Comparison of ENCODE assay signal across 1 cellular context in genomic region chr17:34393401-34393800, GRCh38.
TF ChIP-seq lines count a peak whose summit lies in the region.

No MANE protein-coding gene starts in this region.

TF ChIP-seq in K562, 482 proteins besides CTCF, POLR2A, EP300 and RAD21:
- TF ChIP-seq ZFP36 (IDR thresholded peaks at IDR 0.05; ENCODE audit: low read depth, low read length, partially characterized antibody) = peak; percentile 76
- TF ChIP-seq ZNF407 (IDR thresholded peaks at IDR 0.05; ENCODE audit: low read depth) = no peak
